ENCODE assay signal across 9 cellular contexts in genomic region chr1:182629674-182630073, GRCh38. TPM values are rescaled to one million over a fixed set of nuclear protein-coding genes. Genes with fewer than 3 reads are reported as not detected.
A peak's percentile ranks its signal among the peaks of the same experiment; 100 is the strongest.
DNase-seq lines count a peak whose midpoint lies in the region; ATAC-seq and TF ChIP-seq lines count a peak whose summit lies in the region.
"Had no signal": no experiment of that assay in that cellular context is flagged by ENCODE, and none has a peak within 500 bp of the region (broad histone marks: within the 10 kb centered on the region; RNA-seq: fewer than 3 reads in every experiment).

No MANE protein-coding gene starts in this region.

- H3F3A ChIP-seq in DOHH2 (ENCODE audit: control insufficient read depth, insufficient read depth), result peaks cover 5% of the 10 kb centered on the region; the same call in 1 of the 2 replicates

- no peaks in the 10 kb centered on the region for H4K20me1 ChIP-seq in DOHH2 (ENCODE audit: control insufficient read depth, insufficient read depth, low read depth, low read length)

- peaks cover 32% of the 10 kb centered on the region for H3K4me1 Mint-ChIP-seq in HFFc6 (ENCODE audit: low read depth)

- no peak overlapping the region for H3K27ac Mint-ChIP-seq in HFFc6

- no peak for TF ChIP-seq POLR2A in stomach (IDR thresholded peaks at IDR 0.05)

- WGBS in stomach, 5 donors, result 56 to 75% (median 70%) methylated on average over 3 of the region's 3 CpGs

- no peaks in the 10 kb centered on the region for H3K27me3 ChIP-seq in DOHH2 (ENCODE audit: control insufficient read depth, low read length)
- H3K27me3 ChIP-seq in stomach, result no peaks in the 10 kb centered on the region

- TF ChIP-seq CTCF in DOHH2 (IDR thresholded peaks at IDR 0.05; ENCODE audit: low read depth, low read length, poor library complexity, severe bottlenecking), result no peak
- TF ChIP-seq CTCF in mucosa of descending colon (IDR thresholded peaks at IDR 0.05), result no peak
- TF ChIP-seq CTCF in stomach (IDR thresholded peaks at IDR 0.05), result no peak
- no peak for TF ChIP-seq CTCF in HFFc6 (IDR thresholded peaks at IDR 0.05)

- no peaks in the 10 kb centered on the region for H3K79me2 ChIP-seq in DOHH2 (ENCODE audit: control insufficient read depth, low read length)

- H3K27ac ChIP-seq in DOHH2 (ENCODE audit: low read depth, low read length) (peak overlapping the region; percentile 31), stomach (no peak overlapping the region)

- intact Hi-C loops in mucosa of descending colon (cut with DNase I, micrococcal nuclease) (no loop called here), stomach (cut with DNase I; ENCODE audit: low total_unique reads) (no loop called here)

- peak; percentile 72 for DNase-seq in activated CD4-positive, alpha-beta T cell treated with anti-CD3 and anti-CD28 coated beads for 48 hours
- DNase-seq in mucosa of descending colon, result no peak
- DNase-seq in stomach, result no peak
- no peak for DNase-seq in NCI-H226
- DNase-seq in HFFc6, result no peak
- DNase-seq in KG1 (lab: John Stamatoyannopoulos, UW), result no peak
- DNase-seq: foreskin melanocyte had no signal

- H3K9me3 Mint-ChIP-seq in HFFc6, result no peaks in the 10 kb centered on the region

- H3K4me3 Mint-ChIP-seq in HFFc6, result no peak overlapping the region

- H3K4me3 ChIP-seq in DOHH2 (ENCODE audit: low read length) (peak overlapping the region; percentile 43), mucosa of descending colon (no peak overlapping the region), stomach (no peak overlapping the region)

- peaks cover 89% of the 10 kb centered on the region for H3K4me1 ChIP-seq in DOHH2 (ENCODE audit: control insufficient read depth, low read length)
- H3K4me1 ChIP-seq in mucosa of descending colon (ENCODE audit: low read depth), result no peaks in the 10 kb centered on the region
- peaks cover 0 to 7% (median 0%) of the 10 kb centered on the region in 4 donors for H3K4me1 ChIP-seq in stomach

- H3K9me2 ChIP-seq in DOHH2 (replicated peaks; ENCODE audit: control insufficient read depth, low read length), result no peaks in the 10 kb centered on the region

- no peaks in the 10 kb centered on the region for H3K9me3 ChIP-seq in DOHH2 (ENCODE audit: control insufficient read depth, insufficient read depth, low read length)
- H3K9me3 ChIP-seq in mucosa of descending colon, result no peaks in the 10 kb centered on the region
- no peaks in the 10 kb centered on the region for H3K9me3 ChIP-seq in stomach

- peak overlapping the region; percentile 57 for H3K4me2 ChIP-seq in DOHH2 (ENCODE audit: low read length)

- no peaks in the 10 kb centered on the region for H3K36me3 Mint-ChIP-seq in HFFc6 (ENCODE audit: low read depth)

- peaks cover 11% of the 10 kb centered on the region for H3K27me3 Mint-ChIP-seq in HFFc6 (ENCODE audit: insufficient read depth)

- ATAC-seq in HG02938 (IDR thresholded peaks at IDR 0.05; ENCODE audit: unreplicated experiment) (peak; percentile 39), mucosa of descending colon (peak; percentile 16)

- H3K36me3 ChIP-seq in DOHH2 (ENCODE audit: control insufficient read depth, low read length), result no peaks in the 10 kb centered on the region
- no peaks in the 10 kb centered on the region for H3K36me3 ChIP-seq in mucosa of descending colon (ENCODE audit: low read depth)
- no peaks in the 10 kb centered on the region for H3K36me3 ChIP-seq in stomach

- no peak for TF ChIP-seq EP300 in stomach (IDR thresholded peaks at IDR 0.05)

RNA-seq across cellular contexts. Expression of gene RGS16, which starts 25.5 kb away (rescaled TPM):
- total RNA-seq in mucosa of descending colon (1 to 10 TPM in 2 of 3 donors, under 1 TPM in 1; 0.61 to 2.3 (median 1.3) TPM), stomach (10 to 100 TPM in 1 of 5 donors, 1 to 10 TPM in 2, under 1 TPM in 1, not detected in 1; 0.58 to 29.0 (median 3.2) TPM)
- polyA plus RNA-seq in stomach, result 1 to 10 TPM; 1.3 to 2.1 (median 1.9) TPM
- under 1 TPM; 0.31 to 0.59 (median 0.39) TPM for total RNA-seq in HFFc6 (2021; fragmentation: NEBNext Ultra II Directional; extraction: Animal tissue kit (Norgen Biotek cat#: 25700))

RNA-seq across cellular contexts. Expression of gene RNASEL, which starts 40.6 kb away (rescaled TPM):
- total RNA-seq in mucosa of descending colon, result 10 to 100 TPM; 14.3 to 23.9 (median 16.3) TPM
- total RNA-seq in stomach, result 10 to 100 TPM in 1 of 5 donors, 1 to 10 TPM in 4; 4.3 to 11.1 (median 8.0) TPM
- polyA plus RNA-seq in stomach, result 1 to 10 TPM; 3.2 to 4.7 (median 4.5) TPM
- 1 to 10 TPM; 3.6 to 4.1 (median 3.8) TPM for total RNA-seq in HFFc6 (2021; fragmentation: NEBNext Ultra II Directional; extraction: Animal tissue kit (Norgen Biotek cat#: 25700))

RNA-seq across cellular contexts. Expression of gene RGS8, which starts 54.7 kb away (rescaled TPM):
- total RNA-seq in mucosa of descending colon (not detected), stomach (not detected)
- polyA plus RNA-seq in stomach, result not detected
- not detected for total RNA-seq in HFFc6 (2021; fragmentation: NEBNext Ultra II Directional; extraction: Animal tissue kit (Norgen Biotek cat#: 25700))
